ENCODE assay signal across 8 cellular contexts in the genomic region with DNA sequence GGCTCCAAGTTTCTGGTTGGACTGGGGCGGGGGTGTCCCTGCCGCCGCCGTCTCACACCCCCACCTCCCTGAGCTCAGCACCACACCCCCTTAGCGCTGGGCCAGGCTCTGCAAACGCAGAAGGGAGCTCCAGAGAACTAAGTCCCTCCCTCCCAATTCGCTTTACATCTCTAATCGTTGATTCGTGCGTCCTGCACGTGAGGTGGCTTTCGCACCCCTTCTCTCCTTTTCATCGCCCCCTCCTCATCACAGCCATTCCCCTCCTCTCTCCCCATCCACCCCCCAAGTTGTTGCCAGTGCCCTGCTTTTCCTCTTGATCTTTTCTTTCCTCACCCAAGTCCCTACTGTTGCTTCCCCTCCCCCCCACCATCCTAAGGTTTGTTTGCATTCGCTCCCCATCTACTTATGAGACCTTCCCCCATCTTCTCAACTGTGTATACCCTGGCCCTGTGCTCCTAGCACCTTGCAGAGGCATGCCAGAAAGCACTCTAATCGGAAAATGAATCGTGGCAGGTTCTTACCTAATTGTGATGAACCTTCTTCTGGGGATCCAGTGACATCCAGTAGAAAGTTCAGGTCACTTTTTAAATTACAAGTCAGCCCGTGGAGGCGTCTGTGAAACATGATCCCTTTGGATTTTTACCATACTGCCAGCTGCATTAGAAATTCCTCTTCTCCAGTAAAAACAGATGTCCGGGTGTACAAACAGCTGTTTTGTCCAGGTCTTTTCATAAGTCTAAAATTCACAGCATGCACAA. TPM values are rescaled to one million over a fixed set of nuclear protein-coding genes. Genes with fewer than 3 reads are reported as not detected.
DNase-seq lines count a peak whose midpoint lies in the region; ATAC-seq and TF ChIP-seq lines count a peak whose summit lies in the region.

No MANE protein-coding gene starts in this region.

- H3K27ac ChIP-seq in DND-41 (ENCODE audit: low read length) (peak overlapping the region; percentile 58), HUES6 (ENCODE audit: low read depth, low read length) (peak overlapping the region; percentile 49)

- no peaks in the 10 kb centered on the region for H3K9me3 Mint-ChIP-seq in effector memory CD8-positive, alpha-beta T cell

- H3K4me1 ChIP-seq in DND-41 (ENCODE audit: insufficient read depth, low read length) (peaks cover 45% of the 10 kb centered on the region), HUES6 (ENCODE audit: control insufficient read depth, insufficient read depth, low read length) (peaks cover 20% of the 10 kb centered on the region)

- H3K27ac Mint-ChIP-seq in effector memory CD8-positive, alpha-beta T cell, result peak overlapping the region; percentile 86 to 90

- peak overlapping the region; percentile 93 for H3K4me2 ChIP-seq in DND-41 (ENCODE audit: insufficient read depth, low read length)

- ATAC-seq in DND-41 (ENCODE audit: insufficient read depth, low read depth), result peak; percentile 80
- peak; percentile 78 for ATAC-seq in effector memory CD8-positive, alpha-beta T cell (replicated peaks)
- no peak for ATAC-seq in HG03520 (IDR thresholded peaks at IDR 0.05; ENCODE audit: unreplicated experiment)

- peak overlapping the region; percentile 89 to 92 for H3K4me3 Mint-ChIP-seq in effector memory CD8-positive, alpha-beta T cell

- H4K20me1 ChIP-seq in DND-41 (ENCODE audit: insufficient read depth, low read length), result peaks cover 24% of the 10 kb centered on the region; the same call in 1 of the 2 replicates

- DNase-seq in DND-41 (no peak), RKO (ENCODE audit: low spot score) (peak; percentile 52), myocyte (ENCODE audit: low read depth) (peak; percentile 83), NCI-H774 (lab: John Stamatoyannopoulos, UW) (no peak)
- DNase-seq in effector memory CD8-positive, alpha-beta T cell, result no peak
- no peak for DNase-seq in NK-92 treated with Interleukin-12 subunit alpha and Interleukin-12 subunit beta, amount 100 ng/mL, for 24 hours (lab: John Stamatoyannopoulos, UW)

- TF ChIP-seq CTCF in DND-41 (IDR thresholded peaks at IDR 0.05; ENCODE audit: borderline replicate concordance, extremely low read depth, low read length, poor library complexity, severe bottlenecking), result no peak

- peaks cover 31 to 37% of the 10 kb centered on the region in 2 donors for H3K4me1 Mint-ChIP-seq in effector memory CD8-positive, alpha-beta T cell (ENCODE audit: low read depth in 2 of 2)

- H2AFZ ChIP-seq in DND-41 (ENCODE audit: low read depth, low read length), result peak overlapping the region; percentile 81

- H3K36me3 ChIP-seq in DND-41 (ENCODE audit: insufficient read depth, low read length) (peaks cover 3% of the 10 kb centered on the region; the same call in 1 of the 2 replicates), HUES6 (ENCODE audit: control insufficient read depth, insufficient read depth, low read length) (no peaks in the 10 kb centered on the region)

- H3K9ac ChIP-seq in DND-41 (ENCODE audit: low read depth, low read length) (peak overlapping the region; percentile 91), HUES6 (ENCODE audit: low read length) (peak overlapping the region; percentile 29)

- H3K27me3 ChIP-seq in DND-41 (ENCODE audit: insufficient read depth, low read length, poor library complexity) (no peaks in the 10 kb centered on the region), HUES6 (ENCODE audit: control insufficient read depth, insufficient read depth, low read length) (no peaks in the 10 kb centered on the region)

- H3K36me3 Mint-ChIP-seq in effector memory CD8-positive, alpha-beta T cell (ENCODE audit: insufficient read depth), result peaks cover 14% of the 10 kb centered on the region

- no peaks in the 10 kb centered on the region for H3K27me3 Mint-ChIP-seq in effector memory CD8-positive, alpha-beta T cell

- peaks cover 44% of the 10 kb centered on the region for H3K79me2 ChIP-seq in DND-41 (ENCODE audit: insufficient read depth, low read length)

- H3K4me3 ChIP-seq in DND-41 (ENCODE audit: low read depth in 1 of 2, low read length in 2 of 2) (peak overlapping the region; percentile 18 to 64; a peak in 3 of 4 replicates), HUES6 (ENCODE audit: low read depth, low read length) (peak overlapping the region; percentile 66)

- H3K9me3 ChIP-seq in DND-41 (ENCODE audit: insufficient read depth, low read length, severe bottlenecking) (no peaks in the 10 kb centered on the region), HUES6 (ENCODE audit: control insufficient read depth, insufficient read depth, low read depth, low read length) (no peaks in the 10 kb centered on the region)

RNA-seq across cellular contexts. Expression of a gene that starts 0.6 kb away (rescaled TPM):
- 110 and 114 TPM in 2 replicates for total RNA-seq in myocyte
- 16.5 TPM for polyA plus RNA-seq in myocyte (2012)

Comparison
In these comparisons a context has a peak if more than half of its experiments do, and no peak if none do; other contexts are left out.
1. DNase-seq: peak in RKO (single experiment) and myocyte (single experiment); none in DND-41 (single experiment), effector memory CD8-positive, alpha-beta T cell (0 of 3), NK-92 treated with Interleukin-12 subunit alpha and Interleukin-12 subunit beta, amount 100 ng/mL, for 24 hours (single experiment) and NCI-H774 (single experiment).